Comparison of ENCODE assay signal across 17 cellular contexts in genomic region chr5:102833146-102833545, GRCh38.
A peak's percentile ranks its signal among the peaks of the same experiment; 100 is the strongest.
DNase-seq lines count a peak whose midpoint lies in the region; ATAC-seq and TF ChIP-seq lines count a peak whose summit lies in the region.
"Had no signal": no experiment of that assay in that cellular context is flagged by ENCODE, and none has a peak within 500 bp of the region (broad histone marks: within the 10 kb centered on the region; RNA-seq: fewer than 3 reads in every experiment).

No MANE protein-coding gene starts in this region.

- intact Hi-C loops in natural killer cell (cut with micrococcal nuclease) = no loop called here

- H3K36me3 Mint-ChIP-seq in central memory CD8-positive, alpha-beta T cell (ENCODE audit: insufficient read depth) = peaks cover 2% of the 10 kb centered on the region
- no peaks in the 10 kb centered on the region for H3K36me3 Mint-ChIP-seq in natural killer cell
- H3K36me3 Mint-ChIP-seq: CD4-positive, CD25-positive, alpha-beta regulatory T cell had no signal

- H3K4me3 Mint-ChIP-seq in central memory CD8-positive, alpha-beta T cell = no peak overlapping the region
- no peak overlapping the region for H3K4me3 Mint-ChIP-seq in natural killer cell
- H3K4me3 Mint-ChIP-seq: B cell; CD8-positive, alpha-beta memory T cell; GM23338 had no signal

- peaks cover 35% of the 10 kb centered on the region for H3K4me1 Mint-ChIP-seq in central memory CD8-positive, alpha-beta T cell
- H3K4me1 Mint-ChIP-seq in natural killer cell = peaks cover 57 to 59% of the 10 kb centered on the region in 2 donors
- H3K4me1 Mint-ChIP-seq: B cell had no signal

- no peak for ATAC-seq in central memory CD8-positive, alpha-beta T cell (replicated peaks; ENCODE audit: extremely low read depth, poor library complexity, severe bottlenecking)
- no peak for ATAC-seq in natural killer cell
- ATAC-seq: GM23338, K562 had no signal

- no peaks in the 10 kb centered on the region for H3K9me3 Mint-ChIP-seq in central memory CD8-positive, alpha-beta T cell
- H3K9me3 Mint-ChIP-seq in natural killer cell = no peaks in the 10 kb centered on the region
- H3K9me3 Mint-ChIP-seq: CD8-positive, alpha-beta memory T cell had no signal

- DNase-seq in ELR (ENCODE audit: low read depth) (peak; percentile 14), natural killer cell (no peak), DMS53 treated with DMSO at 0.1 percent for 48 hours (lab: John Stamatoyannopoulos, UW; ENCODE audit: unreplicated experiment) (no peak), germinal center (ENCODE audit: low spot score) (no peak)
- no peak for DNase-seq in central memory CD8-positive, alpha-beta T cell (ENCODE audit: low spot score in 2 of 2)
- DNase-seq in stimulated activated CD4-positive, alpha-beta T cell treated with anti-CD3 and anti-CD28 coated beads, Interleukin-4, amount 100 ng/mL, for 24 hours = no peak
- DNase-seq: Caco-2; CD4-positive, CD25-positive, alpha-beta regulatory T cell; CD8-positive, alpha-beta memory T cell; DMS153; DMS79 treated with DMSO at 0.1 percent for 48 hours; EL; HCEC 1CT; IMR-90 had no signal

- H3K27me3 Mint-ChIP-seq in central memory CD8-positive, alpha-beta T cell = no peaks in the 10 kb centered on the region
- H3K27me3 Mint-ChIP-seq in natural killer cell (ENCODE audit: low read depth in 2 of 2) = no peaks in the 10 kb centered on the region
- H3K27me3 Mint-ChIP-seq: CD4-positive, CD25-positive, alpha-beta regulatory T cell; CD8-positive, alpha-beta memory T cell had no signal

- H3K27ac Mint-ChIP-seq in central memory CD8-positive, alpha-beta T cell (ENCODE audit: low read depth) = peak overlapping the region; percentile 70
- peak overlapping the region; percentile 68 to 71 for H3K27ac Mint-ChIP-seq in natural killer cell
- H3K27ac Mint-ChIP-seq: B cell; CD4-positive, CD25-positive, alpha-beta regulatory T cell; CD8-positive, alpha-beta memory T cell; GM23338 had no signal

- no peak for TF ChIP-seq CTCF in natural killer cell (IDR thresholded peaks at IDR 0.05)
